22 cellular contexts compared by ENCODE assay signal in genomic region chr15:66474140-66474539, GRCh38. TPM values are rescaled to one million over a fixed set of nuclear protein-coding genes. Genes with fewer than 3 reads are reported as not detected.
A peak's percentile ranks its signal among the peaks of the same experiment; 100 is the strongest.
DNase-seq lines count a peak whose midpoint lies in the region; ATAC-seq and TF ChIP-seq lines count a peak whose summit lies in the region.
"Had no signal": no experiment of that assay in that cellular context is flagged by ENCODE, and none has a peak within 500 bp of the region (broad histone marks: within the 10 kb centered on the region; RNA-seq: fewer than 3 reads in every experiment).

No MANE protein-coding gene starts in this region.

- no peak overlapping the region for H3K23ac ChIP-seq in neuronal stem cell (ENCODE audit: low read depth, low read length, poor library complexity)

- WGBS in neuronal stem cell (ENCODE audit: extremely low coverage in 2 of 2, insufficient read length in 2 of 2, insufficient replicate concordance in 1 of 2), 2 donors: no CpG with 5 or more reads among the region's 2 CpGs
- WGBS in tibial nerve, 2 donors: 61 to 65% methylated on average over 2 of the region's 2 CpGs

- no peak overlapping the region for H3K9ac ChIP-seq in neuronal stem cell (ENCODE audit: low read depth, low read length, poor library complexity)

- no peaks in the 10 kb centered on the region for H3K27me3 ChIP-seq in neuronal stem cell (ENCODE audit: control insufficient read depth in 3 of 3, insufficient read depth in 3 of 3, low read depth in 1 of 3, low read length in 3 of 3)
- H3K27me3 ChIP-seq in tibial nerve: no peaks in the 10 kb centered on the region
- H3K27me3 ChIP-seq: neutrophil, upper lobe of right lung had no signal

- H3K14ac ChIP-seq in neuronal stem cell (ENCODE audit: low read length): no peak overlapping the region

- H2AK5ac ChIP-seq in neuronal stem cell (ENCODE audit: low read depth, low read length): no peak overlapping the region

- DNase-seq in activated naive CD4-positive, alpha-beta T cell treated with anti-CD3 and anti-CD28 coated beads, Interleukin-2, amount 50 U/mL, for 16 hours: no peak
- DNase-seq in T-helper 17 cell (no peak), iPS DF 4.7 (ENCODE audit: extremely low read depth, low spot score) (peak; percentile 72), neuronal stem cell (ENCODE audit: low spot score) (no peak), OCI-M2 (lab: John Stamatoyannopoulos, UW; ENCODE audit: unreplicated experiment) (no peak), NCI-H748 (lab: John Stamatoyannopoulos, UW; ENCODE audit: unreplicated experiment) (no peak), tibial nerve (ENCODE audit: low spot score in 2 of 2) (no peak)
- DNase-seq: activated CD4-positive, alpha-beta memory T cell treated with anti-CD3 and anti-CD28 coated beads for 36 hours; activated T-cell treated with anti-CD3 and anti-CD28 coated beads, Interleukin-2, amount 50 U/mL, for 1 hour; C1 segment of cervical spinal cord; IMR-90; MM.1S; NCI-H1694 treated with DMSO at 0.1 percent for 48 hours; NCI-H345; NK-92 treated with Interleukin-12 subunit alpha and Interleukin-12 subunit beta, amount 100 ng/mL, for 24 hours; stimulated activated naive B cell treated with anti-CD40 and anti-IgM and Interleukin-4, amounts not matched to agents 10 μg/mL and 1 μg/mL and 100 μg/mL, for 72 hours; upper lobe of right lung had no signal

- H3K36me3 Mint-ChIP-seq in activated naive CD4-positive, alpha-beta T cell treated with anti-CD3 and anti-CD28 coated beads, Interleukin-2, amount 50 U/mL, for 24 hours: no peaks in the 10 kb centered on the region
- peaks cover 2% of the 10 kb centered on the region for H3K36me3 Mint-ChIP-seq in T-helper 17 cell (ENCODE audit: low read depth)
- H3K36me3 Mint-ChIP-seq: mesothelial cell of epicardium had no signal

- TF ChIP-seq EP300 in tibial nerve (IDR thresholded peaks at IDR 0.05): no peak

- TF ChIP-seq CTCF in tibial nerve (IDR thresholded peaks at IDR 0.05): no peak

- H3K4me1 ChIP-seq in neuronal stem cell (ENCODE audit: control insufficient read depth in 2 of 2, insufficient read depth in 1 of 2, low read depth in 1 of 2, low read length in 2 of 2) (peaks cover 6 to 18% of the 10 kb centered on the region in 2 donors), tibial nerve (peaks cover 0 to 10% (median 0%) of the 10 kb centered on the region in 4 donors)
- H3K4me1 ChIP-seq: upper lobe of right lung had no signal

- H3K4me1 Mint-ChIP-seq in activated naive CD4-positive, alpha-beta T cell treated with anti-CD3 and anti-CD28 coated beads, Interleukin-2, amount 50 U/mL, for 24 hours: peaks cover 54% of the 10 kb centered on the region
- H3K4me1 Mint-ChIP-seq in T-helper 17 cell: peaks cover 25% of the 10 kb centered on the region
- H3K4me1 Mint-ChIP-seq: mesothelial cell of epicardium had no signal

- H4K91ac ChIP-seq in neuronal stem cell (ENCODE audit: low read depth, low read length, poor library complexity): no peak overlapping the region

- H2BK120ac ChIP-seq in neuronal stem cell (ENCODE audit: low read depth, low read length): no peak overlapping the region

- H3K4ac ChIP-seq in neuronal stem cell (ENCODE audit: low read length): no peak overlapping the region

- no peaks in the 10 kb centered on the region for H3K9me3 ChIP-seq in T-helper 17 cell (ENCODE audit: control insufficient read depth, low read length, poor library complexity, severe bottlenecking)
- H3K9me3 ChIP-seq in neuronal stem cell (replicated peaks in 1 of 2; ENCODE audit: control insufficient read depth in 2 of 2, insufficient read depth in 1 of 2, low read depth in 1 of 2, low read length in 2 of 2): no peaks in the 10 kb centered on the region
- no peaks in the 10 kb centered on the region for H3K9me3 ChIP-seq in tibial nerve
- H3K9me3 ChIP-seq: A549, neutrophil, upper lobe of right lung had no signal

- no peak overlapping the region for H2AFZ ChIP-seq in neuronal stem cell (ENCODE audit: low read length)

- H4K8ac ChIP-seq in neuronal stem cell (ENCODE audit: low read depth, low read length): no peak overlapping the region

- no peak overlapping the region for H3K4me3 Mint-ChIP-seq in activated naive CD4-positive, alpha-beta T cell treated with anti-CD3 and anti-CD28 coated beads, Interleukin-2, amount 50 U/mL, for 24 hours
- H3K4me3 Mint-ChIP-seq in T-helper 17 cell: no peak overlapping the region
- H3K4me3 Mint-ChIP-seq: activated CD4-positive, alpha-beta memory T cell treated with anti-CD3 and anti-CD28 coated beads for 36 hours; mesothelial cell of epicardium; stimulated activated naive B cell treated with anti-CD40 and anti-IgM and Interleukin-4, amounts not matched to agents 10 μg/mL and 1 μg/mL and 100 μg/mL, for 72 hours had no signal

- peak overlapping the region; percentile 68 for H3K27ac Mint-ChIP-seq in activated naive CD4-positive, alpha-beta T cell treated with anti-CD3 and anti-CD28 coated beads, Interleukin-2, amount 50 U/mL, for 24 hours
- H3K27ac Mint-ChIP-seq in T-helper 17 cell: peak overlapping the region; percentile 96
- H3K27ac Mint-ChIP-seq: activated CD4-positive, alpha-beta memory T cell treated with anti-CD3 and anti-CD28 coated beads for 36 hours; mesothelial cell of epicardium; stimulated activated naive B cell treated with anti-CD40 and anti-IgM and Interleukin-4, amounts not matched to agents 10 μg/mL and 1 μg/mL and 100 μg/mL, for 72 hours had no signal

- H2BK12ac ChIP-seq in neuronal stem cell (ENCODE audit: low read length): no peak overlapping the region

- no peak overlapping the region for H3K4me2 ChIP-seq in neuronal stem cell (ENCODE audit: insufficient read depth, low read length, poor library complexity, severe bottlenecking)
- H3K4me2 ChIP-seq: A549 had no signal

- no peak overlapping the region for H2BK15ac ChIP-seq in neuronal stem cell (ENCODE audit: low read length)

- no peak overlapping the region for H3K4me3 ChIP-seq in neuronal stem cell (ENCODE audit: low read length in 2 of 2)
- no peak overlapping the region for H3K4me3 ChIP-seq in tibial nerve
- H3K4me3 ChIP-seq: A549, upper lobe of right lung had no signal

- H3K27me3 Mint-ChIP-seq in activated naive CD4-positive, alpha-beta T cell treated with anti-CD3 and anti-CD28 coated beads, Interleukin-2, amount 50 U/mL, for 24 hours: no peaks in the 10 kb centered on the region
- no peaks in the 10 kb centered on the region for H3K27me3 Mint-ChIP-seq in T-helper 17 cell
- H3K27me3 Mint-ChIP-seq: activated CD4-positive, alpha-beta memory T cell treated with anti-CD3 and anti-CD28 coated beads for 36 hours; stimulated activated naive B cell treated with anti-CD40 and anti-IgM and Interleukin-4, amounts not matched to agents 10 μg/mL and 1 μg/mL and 100 μg/mL, for 72 hours had no signal

- no peak overlapping the region for H2BK5ac ChIP-seq in neuronal stem cell (ENCODE audit: low read length)

- ATAC-seq in T-helper 17 cell: no peak
- ATAC-seq: A549; stimulated activated naive B cell treated with anti-CD40 and anti-IgM and Interleukin-4, amounts not matched to agents 10 μg/mL and 1 μg/mL and 100 μg/mL, for 72 hours; upper lobe of right lung had no signal

- H3K27ac ChIP-seq in neuronal stem cell (replicated peaks; ENCODE audit: low read length) (peak overlapping the region; percentile 70), tibial nerve (no peak overlapping the region)
- H3K27ac ChIP-seq: A549, neutrophil, RWPE1, upper lobe of right lung had no signal

- H3K9me3 Mint-ChIP-seq in activated naive CD4-positive, alpha-beta T cell treated with anti-CD3 and anti-CD28 coated beads, Interleukin-2, amount 50 U/mL, for 24 hours: no peaks in the 10 kb centered on the region
- H3K9me3 Mint-ChIP-seq: activated CD4-positive, alpha-beta memory T cell treated with anti-CD3 and anti-CD28 coated beads for 36 hours; mesothelial cell of epicardium; stimulated activated naive B cell treated with anti-CD40 and anti-IgM and Interleukin-4, amounts not matched to agents 10 μg/mL and 1 μg/mL and 100 μg/mL, for 72 hours had no signal

- H3K18ac ChIP-seq in neuronal stem cell (ENCODE audit: low read length): no peak overlapping the region

- TF ChIP-seq POLR2A in tibial nerve (IDR thresholded peaks at IDR 0.05): no peak

- peaks cover 0 to 7% of the 10 kb centered on the region in 2 donors for H3K36me3 ChIP-seq in neuronal stem cell (replicated peaks in 1 of 2; ENCODE audit: control insufficient read depth in 2 of 2, insufficient read depth in 2 of 2, low read length in 2 of 2)
- H3K36me3 ChIP-seq in tibial nerve: no peaks in the 10 kb centered on the region
- H3K36me3 ChIP-seq: upper lobe of right lung had no signal

- H3K79me1 ChIP-seq in neuronal stem cell (ENCODE audit: low read depth, low read length): peaks cover 1% of the 10 kb centered on the region

RNA-seq across cellular contexts. Expression of gene SNAPC5, which starts 23.4 kb away (rescaled TPM):
- total RNA-seq in T-helper 17 cell: 10 to 100 TPM; 15.1 to 20.5 TPM
- 22.8 TPM for polyA plus RNA-seq in neuronal stem cell (2013, experiment 1 of 2)
- 24.2 TPM for polyA plus RNA-seq in neuronal stem cell (2013, experiment 2 of 2)
- total RNA-seq in tibial nerve: 10 to 100 TPM; 12.7 to 25.8 (median 20.9) TPM

RNA-seq across cellular contexts. Expression of gene RPL4, which starts 30.5 kb away (rescaled TPM):
- 1,000 to 10,000 TPM; 3,651 to 3,689 TPM for total RNA-seq in T-helper 17 cell
- 3,499 TPM for polyA plus RNA-seq in neuronal stem cell (2013, experiment 1 of 2)
- 3,563 TPM for polyA plus RNA-seq in neuronal stem cell (2013, experiment 2 of 2)
- 1,000 to 10,000 TPM; 1,198 to 2,364 (median 2,009) TPM for total RNA-seq in tibial nerve

RNA-seq across cellular contexts. Expression of gene ZWILCH, which starts 31.0 kb away (rescaled TPM):
- 10 to 100 TPM in 1 of 2 donors, 1 to 10 TPM in 1; 5.6 to 10.5 TPM for total RNA-seq in T-helper 17 cell
- polyA plus RNA-seq in neuronal stem cell (2013, experiment 1 of 2): 22.1 TPM
- 23.8 TPM for polyA plus RNA-seq in neuronal stem cell (2013, experiment 2 of 2)
- total RNA-seq in tibial nerve: 1 to 10 TPM; 4.1 to 5.5 (median 4.2) TPM
